26 cellular contexts compared by ENCODE assay signal in the genomic region with DNA sequence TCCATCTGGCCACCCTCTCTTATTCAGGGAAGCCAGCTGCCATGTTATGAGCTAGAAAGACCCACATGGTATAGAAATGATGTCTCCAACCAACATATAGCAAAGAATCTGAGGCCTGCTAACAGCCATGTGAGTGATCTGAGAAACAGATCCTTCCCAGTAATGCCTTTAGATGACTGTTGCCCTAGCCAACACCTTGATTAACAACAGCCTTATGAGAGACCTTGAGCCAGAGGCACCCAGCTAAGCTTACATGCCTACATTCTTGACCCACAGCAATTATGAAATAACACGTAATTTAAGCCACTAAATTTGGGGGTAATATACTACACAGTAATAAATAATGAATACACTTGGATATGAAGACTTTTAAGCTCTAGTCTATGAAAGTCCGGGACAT.
"Had no signal": no experiment of that assay in that cellular context is flagged by ENCODE, and none has a peak within 500 bp of the region (broad histone marks: within the 10 kb centered on the region; RNA-seq: fewer than 3 reads in every experiment).

No MANE protein-coding gene starts in this region.

- H3K27me3 Mint-ChIP-seq: naive thymus-derived CD8-positive, alpha-beta T cell; stimulated activated memory B cell treated with anti-CD40 and anti-IgM and Interleukin-4, amounts not matched to agents 10 μg/mL and 1 μg/mL and 100 μg/mL, for 72 hours; stimulated activated naive CD8-positive, alpha-beta T cell treated with anti-CD3 and anti-CD28 coated beads, Interleukin-15, amount 100 ng/mL, for 72 hours; type B pancreatic cell had no signal

- H3K27ac ChIP-seq: colonic mucosa, epithelial cell of prostate, esophagus squamous epithelium, left lung, lower lobe of right lung, right lobe of liver, uterus had no signal

- H3K4me3 ChIP-seq: colonic mucosa, esophagus squamous epithelium, left lung, lower lobe of right lung, right lobe of liver, uterus had no signal

- H3K4me3 Mint-ChIP-seq: activated T-cell treated with anti-CD3 and anti-CD28 coated beads, Interleukin-2, amount 50 U/mL, for 72 hours; naive thymus-derived CD8-positive, alpha-beta T cell; stimulated activated memory B cell treated with anti-CD40 and anti-IgM and Interleukin-4, amounts not matched to agents 10 μg/mL and 1 μg/mL and 100 μg/mL, for 72 hours; stimulated activated naive CD8-positive, alpha-beta T cell treated with anti-CD3 and anti-CD28 coated beads, Interleukin-15, amount 100 ng/mL, for 72 hours; type B pancreatic cell had no signal

- ATAC-seq: left lung; lower lobe of right lung; naive thymus-derived CD8-positive, alpha-beta T cell; right lobe of liver; stimulated activated memory B cell treated with anti-CD40 and anti-IgM and Interleukin-4, amounts not matched to agents 10 μg/mL and 1 μg/mL and 100 μg/mL, for 72 hours; stimulated activated naive CD8-positive, alpha-beta T cell treated with anti-CD3 and anti-CD28 coated beads, Interleukin-15, amount 100 ng/mL, for 72 hours had no signal

- H3K9me3 ChIP-seq: colonic mucosa, esophagus squamous epithelium, left lung, lower lobe of right lung, right lobe of liver, uterus had no signal

- H3K4me1 ChIP-seq: colonic mucosa, uterus had no signal

- H3K36me3 ChIP-seq: colonic mucosa, uterus had no signal

- DNase-seq: activated CD4-positive, alpha-beta T cell treated with anti-CD3 and anti-CD28 coated beads for 4 hours; activated CD4-positive, alpha-beta T cell treated with anti-CD3 and anti-CD28 coated beads, Interleukin-2, amount 50 U/mL, for 4 hours; activated CD4-positive, CD25-positive, alpha-beta regulatory T cell; activated naive CD4-positive, alpha-beta T cell; activated T-cell treated with anti-CD3 and anti-CD28 coated beads for 4 hours; activated T-cell treated with anti-CD3 and anti-CD28 coated beads, Interleukin-2, amount 50 U/mL, for 72 hours; anterior cingulate cortex; cerebellar nuclear complex; colonic mucosa; effector CD8-positive, alpha-beta T cell; esophagus squamous epithelium; foreskin melanocyte; left lung; lower lobe of right lung; mesenchymal stem cell; naive thymus-derived CD8-positive, alpha-beta T cell; right lobe of liver; stimulated activated CD4-positive, alpha-beta T cell treated with anti-CD3 and anti-CD28 coated beads, Interleukin-12 subunit alpha, Interleukin-12 subunit beta, amount 100 ng/mL, for 4 hours; stimulated activated CD4-positive, alpha-beta T cell treated with anti-CD3 and anti-CD28 coated beads, Interleukin-4, amount 100 ng/mL, for 24 hours; stimulated activated naive CD8-positive, alpha-beta T cell treated with anti-CD3 and anti-CD28 coated beads, Interleukin-15, amount 100 ng/mL, for 72 hours; substantia nigra; uterus had no signal

- H3K9me3 Mint-ChIP-seq: naive thymus-derived CD8-positive, alpha-beta T cell; stimulated activated memory B cell treated with anti-CD40 and anti-IgM and Interleukin-4, amounts not matched to agents 10 μg/mL and 1 μg/mL and 100 μg/mL, for 72 hours; type B pancreatic cell had no signal

- H3K27me3 ChIP-seq: colonic mucosa, esophagus squamous epithelium, left lung, right lobe of liver, uterus had no signal

- H3K27ac Mint-ChIP-seq: activated naive CD4-positive, alpha-beta T cell treated with anti-CD3 and anti-CD28 coated beads, Interleukin-2, amount 50 U/mL, for 72 hours; activated T-cell treated with anti-CD3 and anti-CD28 coated beads, Interleukin-2, amount 50 U/mL, for 72 hours; stimulated activated memory B cell treated with anti-CD40 and anti-IgM and Interleukin-4, amounts not matched to agents 10 μg/mL and 1 μg/mL and 100 μg/mL, for 72 hours; type B pancreatic cell had no signal
